ENCODE assay signal across 1 cellular context in genomic region chr1:54608561-54609230, GRCh38.
TF ChIP-seq lines count a peak whose summit lies in the region.

No MANE protein-coding gene starts in this region.

TF ChIP-seq in WTC11, 78 proteins besides CTCF, POLR2A, EP300 and RAD21 (continued from another document):
- no peak for TF ChIP-seq ARID4B (CRISPR knock-in tag; IDR thresholded peaks at IDR 0.05; ENCODE audit: borderline replicate concordance)
- TF ChIP-seq, protein P1, sequence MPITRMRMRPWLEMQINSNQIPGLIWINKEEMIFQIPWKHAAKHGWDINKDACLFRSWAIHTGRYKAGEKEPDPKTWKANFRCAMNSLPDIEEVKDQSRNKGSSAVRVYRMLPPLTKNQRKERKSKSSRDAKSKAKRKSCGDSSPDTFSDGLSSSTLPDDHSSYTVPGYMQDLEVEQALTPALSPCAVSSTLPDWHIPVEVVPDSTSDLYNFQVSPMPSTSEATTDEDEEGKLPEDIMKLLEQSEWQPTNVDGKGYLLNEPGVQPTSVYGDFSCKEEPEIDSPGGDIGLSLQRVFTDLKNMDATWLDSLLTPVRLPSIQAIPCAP (CRISPR knock-in tag; IDR thresholded peaks at IDR 0.05): no peak
- TF ChIP-seq, protein P2, sequence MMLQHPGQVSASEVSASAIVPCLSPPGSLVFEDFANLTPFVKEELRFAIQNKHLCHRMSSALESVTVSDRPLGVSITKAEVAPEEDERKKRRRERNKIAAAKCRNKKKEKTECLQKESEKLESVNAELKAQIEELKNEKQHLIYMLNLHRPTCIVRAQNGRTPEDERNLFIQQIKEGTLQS (CRISPR knock-in tag; conservative IDR thresholded peaks at IDR 0.05): no peak
- no peak for TF ChIP-seq ESRRA (CRISPR knock-in tag; IDR thresholded peaks at IDR 0.05; ENCODE audit: borderline replicate concordance)
- TF ChIP-seq RELA (CRISPR knock-in tag; IDR thresholded peaks at IDR 0.05; ENCODE audit: borderline replicate concordance): no peak
- no peak for TF ChIP-seq ZNF671 (CRISPR knock-in tag; IDR thresholded peaks at IDR 0.05)
- no peak for TF ChIP-seq NFATC4 (CRISPR knock-in tag; IDR thresholded peaks at IDR 0.05)
- no peak for TF ChIP-seq ZNF317 (CRISPR knock-in tag; IDR thresholded peaks at IDR 0.05; ENCODE audit: borderline replicate concordance, low read depth)
- no peak for TF ChIP-seq PRRX2 (CRISPR knock-in tag; IDR thresholded peaks at IDR 0.05)
- TF ChIP-seq FOXP1 (CRISPR knock-in tag; IDR thresholded peaks at IDR 0.05; ENCODE audit: borderline replicate concordance): no peak
